In genomic region chr17:17182601-17183136, GRCh38 we compare ENCODE assay signal across 17 cellular contexts. TPM values are rescaled to one million over a fixed set of nuclear protein-coding genes. Genes with fewer than 3 reads are reported as not detected.
A peak's percentile ranks its signal among the peaks of the same experiment; 100 is the strongest.
DNase-seq lines count a peak whose midpoint lies in the region; ATAC-seq and TF ChIP-seq lines count a peak whose summit lies in the region.
"Had no signal": no experiment of that assay in that cellular context is flagged by ENCODE, and none has a peak within 500 bp of the region (broad histone marks: within the 10 kb centered on the region; RNA-seq: fewer than 3 reads in every experiment).

No MANE protein-coding gene starts in this region.

- H3K36me3 Mint-ChIP-seq in T-helper 1 cell treated with Interleukin-12 subunit alpha and Interleukin-12 subunit beta and Interleukin-4 antibody, amounts not matched to agents 30 μg/mL and 1 μg/mL, for 36 hours (ENCODE audit: low read depth), result peaks cover 66% of the 10 kb centered on the region
- peaks cover 26% of the 10 kb centered on the region for H3K36me3 Mint-ChIP-seq in central memory CD8-positive, alpha-beta T cell (ENCODE audit: insufficient read depth)

- CTCF ChIA-PET in AG04450 (lab: Charles Lee), result no interaction called here

- no peaks in the 10 kb centered on the region for H3K27me3 ChIP-seq in AG04450 (ENCODE audit: control insufficient read depth, insufficient read depth, low read length)

- H3K4me1 Mint-ChIP-seq in T-helper 1 cell treated with Interleukin-12 subunit alpha and Interleukin-12 subunit beta and Interleukin-4 antibody, amounts not matched to agents 30 μg/mL and 1 μg/mL, for 36 hours (ENCODE audit: low read depth), result peaks cover 72% of the 10 kb centered on the region
- peaks cover 44% of the 10 kb centered on the region for H3K4me1 Mint-ChIP-seq in central memory CD8-positive, alpha-beta T cell

- H3K4me3 ChIP-seq in AG04450 (ENCODE audit: low read depth, low read length), result no peak overlapping the region
- H3K4me3 ChIP-seq: GM23248 had no signal

- H3K27me3 Mint-ChIP-seq in T-helper 1 cell treated with Interleukin-12 subunit alpha and Interleukin-12 subunit beta and Interleukin-4 antibody, amounts not matched to agents 30 μg/mL and 1 μg/mL, for 36 hours (ENCODE audit: low read depth), result no peaks in the 10 kb centered on the region
- H3K27me3 Mint-ChIP-seq in central memory CD8-positive, alpha-beta T cell, result no peaks in the 10 kb centered on the region
- H3K27me3 Mint-ChIP-seq: progenitor cell of endocrine pancreas had no signal

- H3K9me3 ChIP-seq in AG04450 (ENCODE audit: control insufficient read depth, insufficient read depth, low read length), result no peaks in the 10 kb centered on the region; the same call in 1 of the 2 replicates

- no peak for ATAC-seq in central memory CD8-positive, alpha-beta T cell (replicated peaks; ENCODE audit: extremely low read depth, poor library complexity, severe bottlenecking)

- POLR2A ChIA-PET in AG04450 (lab: Yijun Ruan, JAX), result interaction anchor here (0.5 kb wide), 1 partner anchor 1032 kb away, joined by 7 read pairs; no protein-coding TSS in a partner anchor

- H3K9me3 Mint-ChIP-seq in T-helper 1 cell treated with Interleukin-12 subunit alpha and Interleukin-12 subunit beta and Interleukin-4 antibody, amounts not matched to agents 30 μg/mL and 1 μg/mL, for 36 hours, result no peaks in the 10 kb centered on the region
- no peaks in the 10 kb centered on the region for H3K9me3 Mint-ChIP-seq in central memory CD8-positive, alpha-beta T cell

- peak overlapping the region; percentile 11 for H3K27ac ChIP-seq in AG04450 (ENCODE audit: low read depth, low read length)
- H3K27ac ChIP-seq: 22Rv1, epithelial cell of prostate, GM23248, WERI-Rb-1 had no signal

- DNase-seq in T-helper 1 cell (no peak), AG04450 (ENCODE audit: low read depth, low spot score) (no peak), NCI-H69 (lab: John Stamatoyannopoulos, UW) (peak; percentile 9), T-helper 9 cell (no peak), NCI-H1092 treated with DMSO at 0.1 percent for 48 hours (lab: John Stamatoyannopoulos, UW) (no peak), pons (ENCODE audit: low spot score) (no peak)
- no peak for DNase-seq in central memory CD8-positive, alpha-beta T cell (ENCODE audit: low spot score in 2 of 2)
- DNase-seq: C1 segment of cervical spinal cord, cortex of kidney, GM23248, IMR-90, NCI-H2081 treated with DMSO at 0.1 percent for 48 hours, WERI-Rb-1 had no signal

- no peak for TF ChIP-seq CTCF in AG04450 (IDR thresholded peaks at IDR 0.05; ENCODE audit: low read depth, low read length)

- peak overlapping the region; percentile 98 for H3K27ac Mint-ChIP-seq in T-helper 1 cell treated with Interleukin-12 subunit alpha and Interleukin-12 subunit beta and Interleukin-4 antibody, amounts not matched to agents 30 μg/mL and 1 μg/mL, for 36 hours
- peak overlapping the region; percentile 87 for H3K27ac Mint-ChIP-seq in central memory CD8-positive, alpha-beta T cell (ENCODE audit: low read depth)
- H3K27ac Mint-ChIP-seq: progenitor cell of endocrine pancreas had no signal

- peak overlapping the region; percentile 85 for H3K4me3 Mint-ChIP-seq in T-helper 1 cell treated with Interleukin-12 subunit alpha and Interleukin-12 subunit beta and Interleukin-4 antibody, amounts not matched to agents 30 μg/mL and 1 μg/mL, for 36 hours
- peak overlapping the region; percentile 58 for H3K4me3 Mint-ChIP-seq in central memory CD8-positive, alpha-beta T cell

RNA-seq across cellular contexts. Expression of gene PLD6, which starts 23.5 kb away (rescaled TPM):
- 1.6 and 1.7 TPM in 2 replicates for polyA plus RNA-seq in AG04450 (2011; rRNA removed)
- polyA minus RNA-seq in AG04450 (2011; rRNA and poly(A)+ RNA removed), result 1.3 and 2.2 TPM in 2 replicates

RNA-seq across cellular contexts. Expression of gene FLCN, which starts 54.3 kb away (rescaled TPM):
- 13.7 and 17.8 TPM in 2 replicates for polyA plus RNA-seq in AG04450 (2011; rRNA removed)
- 34.7 and 42.2 TPM in 2 replicates for polyA minus RNA-seq in AG04450 (2011; rRNA and poly(A)+ RNA removed)
